Comparison of ENCODE assay signal across 7 cellular contexts in genomic region chr20:5035518-5035917, GRCh38. TPM values are rescaled to one million over a fixed set of nuclear protein-coding genes. Genes with fewer than 3 reads are reported as not detected.
DNase-seq lines count a peak whose midpoint lies in the region; ATAC-seq, FAIRE-seq and TF ChIP-seq lines count a peak whose summit lies in the region.
"Not testable (repeated sequence)": the region's sequence is repeated elsewhere in the genome, so short reads cannot be mapped to it uniquely, and the experiment has no call there.

No MANE protein-coding gene starts in this region.

- intact Hi-C loops in K562 (cut with micrococcal nuclease); HepG2 (cut with micrococcal nuclease; ENCODE audit: unreplicated experiment); posterior vena cava (cut with DNase I): not testable (repeated sequence)

- not testable (repeated sequence) for H2BK5ac ChIP-seq in mesenchymal stem cell (ENCODE audit: low read depth, low read length, poor library complexity, severe bottlenecking); trophoblast cell (ENCODE audit: low read depth, low read length, poor library complexity)

- H2AK5ac ChIP-seq in mesenchymal stem cell (ENCODE audit: low read length, severe bottlenecking): peak overlapping the region; percentile 22
- H2AK5ac ChIP-seq in trophoblast cell (ENCODE audit: low read length): not testable (repeated sequence)

- FAIRE-seq in K562 (lab: Jason Lieb, UNC); HepG2 (lab: Jason Lieb, UNC): not testable (repeated sequence)

- not testable (repeated sequence) for H3K9ac ChIP-seq in K562 (ENCODE audit: insufficient read depth in 1 of 2, low read depth in 2 of 2, low read length in 2 of 2); HepG2 (ENCODE audit: insufficient read depth, low read depth, low read length); mesenchymal stem cell (ENCODE audit: low read length); trophoblast cell (ENCODE audit: low read length)

- not testable (repeated sequence) for DNase-seq in T-helper 17 cell; K562 (ENCODE audit: extremely low read depth in 1 of 4, low spot score in 3 of 4); HepG2 (ENCODE audit: low spot score); mesenchymal stem cell; trophoblast cell
- peak; percentile 17 for DNase-seq in posterior vena cava (ENCODE audit: low spot score)

- not testable (repeated sequence) for H2AFZ ChIP-seq in K562 (ENCODE audit: low read depth, low read length); HepG2 (ENCODE audit: low read length); mesenchymal stem cell (ENCODE audit: low read depth, low read length); trophoblast cell (ENCODE audit: insufficient read depth, low read length, poor library complexity)

- not testable (repeated sequence) for H3K18ac ChIP-seq in mesenchymal stem cell (ENCODE audit: low read depth in 1 of 2, low read length in 2 of 2); trophoblast cell (ENCODE audit: low read length)

- H3K27ac ChIP-seq in K562 (ENCODE audit: extremely low read depth, low read depth, low read length); HepG2 (ENCODE audit: extremely low read length, insufficient read depth, low read length); mesenchymal stem cell (ENCODE audit: low read length, poor library complexity, severe bottlenecking); trophoblast cell (ENCODE audit: low read depth, low read length): not testable (repeated sequence)
- H3K27ac ChIP-seq in thymus (ENCODE audit: low read depth): peak overlapping the region; percentile 5

- CTCF ChIA-PET in K562 (lab: Yijun Ruan, JAX; ENCODE audit: low intra/inter-chr PET ratio): interaction anchor here (0.5 to 0.6 kb wide), 2 partner anchors 17 to 66 kb away, joined by 4 read pairs; no protein-coding TSS in a partner anchor
- CTCF ChIA-PET in HepG2 (lab: Yijun Ruan, JAX; ENCODE audit: low intra/inter-chr PET ratio, low total read pairs): not testable (repeated sequence)

- not testable (repeated sequence) for H3K79me1 ChIP-seq in mesenchymal stem cell (replicated peaks; ENCODE audit: low read length, poor library complexity, severe bottlenecking)
- peaks cover 21% of the 10 kb centered on the region for H3K79me1 ChIP-seq in trophoblast cell (ENCODE audit: low read length)

- TF ChIP-seq POLR2A in K562 (conservative IDR thresholded peaks at IDR 0.05); HepG2 (IDR thresholded peaks at IDR 0.05; ENCODE audit: insufficient read depth in 1 of 2, low read depth in 2 of 2, low read length in 2 of 2): not testable (repeated sequence)

- not testable (repeated sequence) for H3K36me3 Mint-ChIP-seq in T-helper 17 cell (ENCODE audit: low read depth)

- not testable (repeated sequence) for H3K79me2 ChIP-seq in K562 (ENCODE audit: control insufficient read depth, insufficient read depth, low read length); HepG2 (ENCODE audit: insufficient read depth, low read length); trophoblast cell (ENCODE audit: control insufficient read depth, insufficient read depth, low read length, poor library complexity)

- H2BK12ac ChIP-seq in mesenchymal stem cell (ENCODE audit: low read length in 2 of 2): not testable (repeated sequence)
- H2BK12ac ChIP-seq in trophoblast cell (ENCODE audit: low read length): peak overlapping the region; percentile 39

- peak overlapping the region; percentile 65 for H3K27ac Mint-ChIP-seq in T-helper 17 cell

- POLR2A ChIA-PET in K562 (lab: Yijun Ruan, JAX); HepG2 (lab: Yijun Ruan, JAX): not testable (repeated sequence)

- H2BK15ac ChIP-seq in mesenchymal stem cell (ENCODE audit: low read depth, poor library complexity, severe bottlenecking): not testable (repeated sequence)

- not testable (repeated sequence) for TF ChIP-seq EP300 in K562 (IDR thresholded peaks at IDR 0.05; ENCODE audit: low read length); HepG2 (IDR thresholded peaks at IDR 0.05; ENCODE audit: low read depth in 2 of 2, low read length in 2 of 2); HepG2 (CRISPR knock-in tag; IDR thresholded peaks at IDR 0.05; ENCODE audit: borderline replicate concordance)

- not testable (repeated sequence) for H3K9me3 ChIP-seq in T-helper 17 cell (ENCODE audit: control insufficient read depth, low read length, poor library complexity, severe bottlenecking); K562 (replicated peaks; ENCODE audit: control insufficient read depth, insufficient read depth, low read depth, low read length); HepG2 (ENCODE audit: low read length); mesenchymal stem cell (ENCODE audit: control insufficient read depth, low read length); trophoblast cell (ENCODE audit: insufficient read depth, low read depth, low read length); thymus (ENCODE audit: control insufficient read depth)

- H2BK120ac ChIP-seq in mesenchymal stem cell (ENCODE audit: low read depth, low read length): not testable (repeated sequence)
- peak overlapping the region; percentile 1 for H2BK120ac ChIP-seq in trophoblast cell (ENCODE audit: insufficient read depth, low read length, poor library complexity)

- TF ChIP-seq CTCF in K562 (IDR thresholded peaks at IDR 0.05 in 2 of 3, conservative IDR thresholded peaks at IDR 0.05 in 1 of 3; ENCODE audit: insufficient read depth in 2 of 3, low read depth in 1 of 3, low read length in 3 of 3); HepG2 (CRISPR knock-in tag; IDR thresholded peaks at IDR 0.05): not testable (repeated sequence)

- not testable (repeated sequence) for H3K4me3 ChIP-seq in K562; HepG2 (replicated peaks in 1 of 3; ENCODE audit: insufficient read depth in 1 of 3, low read depth in 2 of 3, low read length in 3 of 3); mesenchymal stem cell (ENCODE audit: insufficient read depth in 1 of 2, low read depth in 1 of 2, low read length in 2 of 2); trophoblast cell (ENCODE audit: low read depth, low read length); thymus (ENCODE audit: low read length)

- H3K27me3 ChIP-seq in K562 (ENCODE audit: control insufficient read depth in 2 of 2, insufficient read depth in 2 of 2, low read length in 2 of 2); HepG2 (ENCODE audit: control insufficient read depth in 1 of 2, insufficient read depth in 2 of 2, low read length in 2 of 2); mesenchymal stem cell (ENCODE audit: control insufficient read depth in 1 of 2, insufficient read depth in 1 of 2, low read length in 2 of 2); trophoblast cell (ENCODE audit: insufficient read depth, low read length); thymus (ENCODE audit: control insufficient read depth, insufficient read depth): not testable (repeated sequence)

- H3K4ac ChIP-seq in mesenchymal stem cell (ENCODE audit: low read depth in 1 of 2, low read length in 2 of 2); trophoblast cell (ENCODE audit: low read depth, low read length): not testable (repeated sequence)

- H3K4me3 Mint-ChIP-seq in T-helper 17 cell: not testable (repeated sequence)

- not testable (repeated sequence) for H3K14ac ChIP-seq in mesenchymal stem cell (ENCODE audit: low read length in 2 of 2); trophoblast cell (ENCODE audit: low read length)

- H3K23ac ChIP-seq in mesenchymal stem cell (ENCODE audit: low read length in 2 of 2); trophoblast cell (ENCODE audit: low read length): not testable (repeated sequence)

- H3K4me1 ChIP-seq in K562 (replicated peaks in 1 of 2; ENCODE audit: control insufficient read depth in 2 of 2, insufficient read depth in 2 of 2, low read length in 2 of 2); mesenchymal stem cell (ENCODE audit: control insufficient read depth, insufficient read depth, low read depth, low read length); thymus (ENCODE audit: control insufficient read depth, insufficient read depth, low read length): not testable (repeated sequence)
- H3K4me1 ChIP-seq in HepG2 (ENCODE audit: insufficient read depth, low read length) (peaks cover 56% of the 10 kb centered on the region), trophoblast cell (ENCODE audit: control insufficient read depth in 1 of 2, insufficient read depth in 2 of 2, low read length in 2 of 2) (peaks cover 16 to 26% of the 10 kb centered on the region in 2 experiments)

- 8% methylated on average over 1 of the region's 1 CpG for WGBS in K562 (ENCODE audit: insufficient coverage, low coverage, missing lambda C conversion rate)
- 83% methylated on average over 1 of the region's 1 CpG for WGBS in HepG2 (ENCODE audit: low lambda C conversion rate)
- WGBS in mesenchymal stem cell: 100% methylated on average over 1 of the region's 1 CpG
- no CpG with 5 or more reads among the region's 1 CpG for WGBS in trophoblast cell (ENCODE audit: extremely low coverage, insufficient coverage, insufficient read length)
- 98% methylated on average over 1 of the region's 1 CpG for WGBS in thymus

- TF ChIP-seq RAD21 in K562 (CRISPR knock-in tag; conservative IDR thresholded peaks at IDR 0.05 in 1 of 2, IDR thresholded peaks at IDR 0.05 in 1 of 2); HepG2 (CRISPR knock-in tag; IDR thresholded peaks at IDR 0.05): not testable (repeated sequence)

- ATAC-seq in T-helper 17 cell, K562, HepG2: not testable (repeated sequence)

- not testable (repeated sequence) for H3K9me1 ChIP-seq in K562 (ENCODE audit: control insufficient read depth, insufficient read depth, low read length)

- H3K36me3 ChIP-seq in K562 (ENCODE audit: control insufficient read depth, insufficient read depth, low read length); HepG2 (replicated peaks in 1 of 2; ENCODE audit: control insufficient read depth in 1 of 2, insufficient read depth in 2 of 2, low read length in 2 of 2); mesenchymal stem cell (ENCODE audit: control insufficient read depth in 1 of 2, insufficient read depth in 2 of 2, low read depth in 1 of 2, low read length in 2 of 2); trophoblast cell (ENCODE audit: control insufficient read depth in 1 of 2, insufficient read depth in 2 of 2, low read length in 2 of 2); thymus (ENCODE audit: control insufficient read depth, insufficient read depth): not testable (repeated sequence)

- H4K12ac ChIP-seq in trophoblast cell (ENCODE audit: low read depth, low read length): not testable (repeated sequence)

- BruUV-seq in K562 (replicated peaks; lab: Mats Ljungman, UMichigan); HepG2 (replicated peaks; lab: Mats Ljungman, UMichigan): not testable (repeated sequence)

- not testable (repeated sequence) for H4K91ac ChIP-seq in mesenchymal stem cell (ENCODE audit: low read length); trophoblast cell (ENCODE audit: low read depth, low read length)

- not testable (repeated sequence) for H3K4me2 ChIP-seq in K562 (ENCODE audit: insufficient read depth, low read length); HepG2 (ENCODE audit: low read depth, low read length); mesenchymal stem cell (ENCODE audit: low read length, poor library complexity, severe bottlenecking); trophoblast cell (ENCODE audit: low read length)

- peaks cover 19% of the 10 kb centered on the region for H3K27me3 Mint-ChIP-seq in T-helper 17 cell

- H3K4me1 Mint-ChIP-seq in T-helper 17 cell: not testable (repeated sequence)

- not testable (repeated sequence) for H4K20me1 ChIP-seq in K562 (replicated peaks; ENCODE audit: control insufficient read depth, insufficient read depth, low read length); HepG2 (ENCODE audit: insufficient read depth, low read length)

- in situ Hi-C loops in K562 (cut with MboI); HepG2 (cut with HindIII; ENCODE audit: extremely low pct_ligation_motif_present, low pct_unique_long_range_greater_than_20kb): not testable (repeated sequence)

- not testable (repeated sequence) for H4K8ac ChIP-seq in mesenchymal stem cell (ENCODE audit: low read length); trophoblast cell (ENCODE audit: low read depth, low read length)

RNA-seq across cellular contexts. Expression of gene SLC23A2, which starts 34.2 kb away (rescaled TPM):
- 10 to 100 TPM; 18.0 to 24.4 TPM for total RNA-seq in T-helper 17 cell
- 17.2 and 22.1 TPM in 2 replicates for total RNA-seq in K562 (2011; cell fraction: chromatin; rRNA removed; ENCODE audit: low replicate concordance)
- total RNA-seq in K562 (2011; cell fraction: nucleolus; rRNA removed): 12.0 and 13.7 TPM in 2 replicates
- total RNA-seq in K562 (2011; cell fraction: nucleoplasm; rRNA removed): 14.4 and 15.9 TPM in 2 replicates
- 2.4 and 3.5 TPM in 2 replicates for total RNA-seq in K562 (2014; rRNA removed)
- total RNA-seq in K562 (2014; rRNA removed; fragmentation: Illumina TruSeq; extraction: Trizol): 2.9 and 3.1 TPM in 2 replicates
- 3.1 and 3.2 TPM in 2 replicates for total RNA-seq in K562 (2015; rRNA removed; fragmentation: Illumina TruSeq; extraction: Trizol)
- 5.1 and 6.7 TPM in 2 replicates for total RNA-seq in K562 (2021)
- polyA plus RNA-seq in K562 (2011; rRNA removed): 4.0 and 6.3 TPM in 2 replicates
- polyA plus RNA-seq in K562 (2011; cell fraction: cytosol; rRNA removed): 5.3 and 5.7 TPM in 2 replicates
- polyA plus RNA-seq in K562 (2011; cell fraction: nucleus; rRNA removed): 11.4 and 11.7 TPM in 2 replicates
- polyA plus RNA-seq in K562 (2012): 3.9 and 4.4 TPM in 2 replicates
- 4.3 and 4.5 TPM in 2 replicates for polyA plus RNA-seq in K562 (2014; fragmentation: Illumina TruSeq; extraction: Trizol)
- under 1 TPM; 0.39 to 0.76 TPM for polyA plus RNA-seq in K562 (2014; fragmentation: Nextera tagmentation; extraction: Ambion mirVana)
- polyA plus RNA-seq in K562 (2014; rRNA removed): 3.3 and 3.6 TPM in 2 replicates
- polyA minus RNA-seq in K562 (2011; rRNA and poly(A)+ RNA removed): 7.8 and 8.0 TPM in 2 replicates
- polyA minus RNA-seq in K562 (2011; cell fraction: cytosol; rRNA and poly(A)+ RNA removed): 3.1 and 3.4 TPM in 2 replicates
- polyA minus RNA-seq in K562 (2011; cell fraction: nucleus; rRNA and poly(A)+ RNA removed): 5.1 and 8.4 TPM in 2 replicates
- total RNA-seq in HepG2 (2016; rRNA removed; fragmentation: Illumina TruSeq; extraction: Trizol): 26.2 and 42.2 TPM in 2 replicates
- total RNA-seq in HepG2 (2016; cell fraction: cytosol; rRNA removed; fragmentation: Illumina TruSeq; extraction: Trizol; ENCODE audit: low read depth): 4.3 and 5.6 TPM in 2 replicates
- 21.6 and 43.4 TPM in 2 replicates for total RNA-seq in HepG2 (2016; cell fraction: insoluble cytoplasmic fraction; rRNA removed; fragmentation: Illumina TruSeq; extraction: Trizol)
- 13.7 and 14.0 TPM in 2 replicates for total RNA-seq in HepG2 (2016; cell fraction: membrane; rRNA removed; fragmentation: Illumina TruSeq; extraction: Trizol)
- 55.7 and 64.6 TPM in 2 replicates for total RNA-seq in HepG2 (2016; cell fraction: nucleus; rRNA removed; fragmentation: Illumina TruSeq; extraction: Trizol)
- 51.2 and 62.5 TPM in 2 replicates for polyA plus RNA-seq in HepG2 (2011; rRNA removed)
- polyA plus RNA-seq in HepG2 (2011; cell fraction: cytosol; rRNA removed): 45.9 and 54.4 TPM in 2 replicates
- 89.0 and 99.9 TPM in 2 replicates for polyA plus RNA-seq in HepG2 (2011; cell fraction: nucleus; rRNA removed)
- polyA plus RNA-seq in HepG2 (2012): 49.8 and 58.0 TPM in 2 replicates
- polyA plus RNA-seq in HepG2 (2016; cell fraction: cytosol; fragmentation: Illumina TruSeq; extraction: Trizol; ENCODE audit: low read depth): 1.7 TPM in 2 replicates
- 15.4 and 17.3 TPM in 2 replicates for polyA plus RNA-seq in HepG2 (2016; cell fraction: insoluble cytoplasmic fraction; fragmentation: Illumina TruSeq; extraction: Trizol; ENCODE audit: low read depth)
- 4.1 and 4.6 TPM in 2 replicates for polyA plus RNA-seq in HepG2 (2016; cell fraction: membrane; fragmentation: Illumina TruSeq; extraction: Trizol; ENCODE audit: low read depth)
- polyA plus RNA-seq in HepG2 (2016; cell fraction: nucleus; fragmentation: Illumina TruSeq; extraction: Trizol; ENCODE audit: insufficient read depth, low read depth): 65.1 and 71.7 TPM in 2 replicates
- polyA minus RNA-seq in HepG2 (2011; rRNA and poly(A)+ RNA removed; ENCODE audit: low replicate concordance): 17.1 and 162 TPM in 2 replicates
- polyA minus RNA-seq in HepG2 (2011; cell fraction: cytosol; rRNA and poly(A)+ RNA removed): 41.3 and 62.3 TPM in 2 replicates
- polyA minus RNA-seq in HepG2 (2011; cell fraction: nucleus; rRNA and poly(A)+ RNA removed): 80.1 and 108 TPM in 2 replicates
- 11.2 TPM for polyA plus RNA-seq in mesenchymal stem cell (2013, experiment 1 of 2)
- 11.0 TPM for polyA plus RNA-seq in mesenchymal stem cell (2013, experiment 2 of 2)
- 11.9 and 12.4 TPM in 2 replicates for polyA plus RNA-seq in trophoblast cell (2013)
- 10 to 100 TPM; 21.4 to 23.2 TPM for total RNA-seq in posterior vena cava
- polyA plus RNA-seq in thymus: 8.6 TPM
